ENCODE assay signal across 29 cellular contexts in the genomic region with DNA sequence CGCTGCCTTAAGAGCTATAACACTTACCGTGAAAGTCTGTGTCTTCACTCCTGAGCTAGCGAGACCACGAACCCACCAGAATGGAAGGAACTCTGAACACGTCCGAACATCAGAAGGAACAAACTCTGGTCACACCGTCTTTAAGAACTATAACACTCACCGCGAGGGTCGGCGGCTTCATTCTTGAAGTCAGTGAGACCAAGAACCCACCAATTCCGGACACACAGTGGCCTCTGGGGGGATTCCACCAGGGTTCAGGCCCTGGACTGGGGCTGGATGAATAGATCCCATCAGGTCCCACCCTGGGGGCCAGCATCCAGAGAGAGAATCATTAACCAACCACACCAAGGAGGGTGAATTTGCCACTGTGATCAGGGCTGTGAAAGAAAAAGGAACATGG. TPM values are rescaled to one million over a fixed set of nuclear protein-coding genes. Genes with fewer than 3 reads are reported as not detected.
DNase-seq lines count a peak whose midpoint lies in the region; ATAC-seq and TF ChIP-seq lines count a peak whose summit lies in the region.
"Had no signal": no experiment of that assay in that cellular context is flagged by ENCODE, and none has a peak within 500 bp of the region (broad histone marks: within the 10 kb centered on the region; RNA-seq: fewer than 3 reads in every experiment).

No MANE protein-coding gene starts in this region.

- peaks cover 35% of the 10 kb centered on the region for H3K4me1 Mint-ChIP-seq in activated T-cell treated with anti-CD3 and anti-CD28 coated beads, Interleukin-2, amount 50 U/mL, for 24 hours (ENCODE audit: low read depth)
- H3K4me1 Mint-ChIP-seq in activated T-cell treated with anti-CD3 and anti-CD28 coated beads, Interleukin-2, amount 50 U/mL, for 4 hours (ENCODE audit: low read depth): peaks cover 37% of the 10 kb centered on the region
- peaks cover 53% of the 10 kb centered on the region for H3K4me1 Mint-ChIP-seq in activated CD4-positive, alpha-beta memory T cell treated with anti-CD3 and anti-CD28 coated beads, Interleukin-2, amount 10 ng/mL, durations not matched to agents 7 days and 5 days
- H3K4me1 Mint-ChIP-seq in memory B cell: peaks cover 17% of the 10 kb centered on the region
- H3K4me1 Mint-ChIP-seq in stimulated activated naive CD8-positive, alpha-beta T cell treated with anti-CD3 and anti-CD28 coated beads, Interleukin-15, amount 100 ng/mL, for 72 hours: peaks cover 56% of the 10 kb centered on the region

- ATAC-seq in activated T-cell treated with anti-CD3 and anti-CD28 coated beads, Interleukin-2, amount 50 U/mL, for 4 hours: no peak
- no peak for ATAC-seq in memory B cell (ENCODE audit: low read depth)
- ATAC-seq in stimulated activated naive CD8-positive, alpha-beta T cell treated with anti-CD3 and anti-CD28 coated beads, Interleukin-15, amount 100 ng/mL, for 72 hours: no peak
- ATAC-seq in HG03139 (IDR thresholded peaks at IDR 0.05; ENCODE audit: unreplicated experiment): no peak
- no peak for ATAC-seq in HG02798 (IDR thresholded peaks at IDR 0.05; ENCODE audit: poor library complexity, unreplicated experiment)
- ATAC-seq: GM12878, PC-3, WTC11 had no signal

- CTCF ChIA-PET in activated CD4-positive, alpha-beta memory T cell treated with anti-CD3 and anti-CD28 coated beads, Interleukin-2, amount 10 ng/mL, durations not matched to agents 7 days and 5 days (lab: Charles Lee): interaction anchor here (1.0 kb wide), 2 partner anchors 19 to 48 kb away, joined by 3 to 6 read pairs; no protein-coding TSS in a partner anchor

- H3K4me3 Mint-ChIP-seq in activated T-cell treated with anti-CD3 and anti-CD28 coated beads, Interleukin-2, amount 50 U/mL, for 24 hours: no peak overlapping the region
- H3K4me3 Mint-ChIP-seq in activated T-cell treated with anti-CD3 and anti-CD28 coated beads, Interleukin-2, amount 50 U/mL, for 4 hours: no peak overlapping the region
- no peak overlapping the region for H3K4me3 Mint-ChIP-seq in activated CD4-positive, alpha-beta memory T cell treated with anti-CD3 and anti-CD28 coated beads, Interleukin-2, amount 10 ng/mL, durations not matched to agents 7 days and 5 days
- peak overlapping the region; percentile 43 for H3K4me3 Mint-ChIP-seq in memory B cell
- peak overlapping the region; percentile 54 to 59 for H3K4me3 Mint-ChIP-seq in stimulated activated naive CD8-positive, alpha-beta T cell treated with anti-CD3 and anti-CD28 coated beads, Interleukin-15, amount 100 ng/mL, for 72 hours
- H3K4me3 Mint-ChIP-seq: nephron progenitor cell, WTC11 had no signal

- no peaks in the 10 kb centered on the region for H3K9me3 ChIP-seq in thyroid gland

- no peak for TF ChIP-seq CTCF in thyroid gland (IDR thresholded peaks at IDR 0.05)

- DNase-seq in activated T-cell treated with anti-CD3 and anti-CD28 coated beads, Interleukin-2, amount 50 U/mL, for 24 hours: no peak
- no peak for DNase-seq in activated T-cell treated with anti-CD3 and anti-CD28 coated beads, Interleukin-2, amount 50 U/mL, for 4 hours
- DNase-seq in activated CD4-positive, alpha-beta memory T cell treated with anti-CD3 and anti-CD28 coated beads, Interleukin-2, amount 10 ng/mL, durations not matched to agents 7 days and 5 days: no peak
- DNase-seq in memory B cell (ENCODE audit: low spot score in 2 of 2) (no peak), thyroid gland (no peak)
- no peak for DNase-seq in stimulated activated naive CD8-positive, alpha-beta T cell treated with anti-CD3 and anti-CD28 coated beads, Interleukin-15, amount 100 ng/mL, for 72 hours
- DNase-seq: ACHN; brain microvascular endothelial cell; C1 segment of cervical spinal cord; DMS153; hypothalamus; kidney; NCI-H1417; NCI-H2171 treated with DMSO at 0.1 percent for 48 hours; NCI-H82; nephron progenitor cell; PC-3; stimulated activated CD4-positive, alpha-beta T cell treated with anti-CD3 and anti-CD28 coated beads, Interleukin-2, amount 100 ng/mL, for 24 hours had no signal

- H3K36me3 Mint-ChIP-seq in activated T-cell treated with anti-CD3 and anti-CD28 coated beads, Interleukin-2, amount 50 U/mL, for 24 hours (ENCODE audit: low read depth): no peaks in the 10 kb centered on the region
- no peaks in the 10 kb centered on the region for H3K36me3 Mint-ChIP-seq in activated T-cell treated with anti-CD3 and anti-CD28 coated beads, Interleukin-2, amount 50 U/mL, for 4 hours (ENCODE audit: insufficient read depth)
- H3K36me3 Mint-ChIP-seq in activated CD4-positive, alpha-beta memory T cell treated with anti-CD3 and anti-CD28 coated beads, Interleukin-2, amount 10 ng/mL, durations not matched to agents 7 days and 5 days (ENCODE audit: low read depth): peaks cover 18% of the 10 kb centered on the region
- H3K36me3 Mint-ChIP-seq in memory B cell: no peaks in the 10 kb centered on the region
- H3K36me3 Mint-ChIP-seq: WTC11 had no signal

- intact Hi-C loops in thyroid gland (cut with DNase I): no loop called here

- H3K36me3 ChIP-seq in thyroid gland: no peaks in the 10 kb centered on the region
- H3K36me3 ChIP-seq: brain microvascular endothelial cell had no signal

- no peaks in the 10 kb centered on the region for H3K9me3 Mint-ChIP-seq in activated T-cell treated with anti-CD3 and anti-CD28 coated beads, Interleukin-2, amount 50 U/mL, for 24 hours
- no peaks in the 10 kb centered on the region for H3K9me3 Mint-ChIP-seq in activated T-cell treated with anti-CD3 and anti-CD28 coated beads, Interleukin-2, amount 50 U/mL, for 4 hours
- H3K9me3 Mint-ChIP-seq in activated CD4-positive, alpha-beta memory T cell treated with anti-CD3 and anti-CD28 coated beads, Interleukin-2, amount 10 ng/mL, durations not matched to agents 7 days and 5 days: peaks cover 9% of the 10 kb centered on the region
- H3K9me3 Mint-ChIP-seq in memory B cell: no peaks in the 10 kb centered on the region
- peaks cover 0 to 7% of the 10 kb centered on the region in 2 donors for H3K9me3 Mint-ChIP-seq in stimulated activated naive CD8-positive, alpha-beta T cell treated with anti-CD3 and anti-CD28 coated beads, Interleukin-15, amount 100 ng/mL, for 72 hours
- H3K9me3 Mint-ChIP-seq: WTC11 had no signal

- whole genome bisulfite sequencing in thyroid gland, 2 donors: 95 to 97% methylated on average over 12 of the region's 12 CpGs

- no peaks in the 10 kb centered on the region for H3K27me3 Mint-ChIP-seq in activated T-cell treated with anti-CD3 and anti-CD28 coated beads, Interleukin-2, amount 50 U/mL, for 24 hours
- H3K27me3 Mint-ChIP-seq in activated T-cell treated with anti-CD3 and anti-CD28 coated beads, Interleukin-2, amount 50 U/mL, for 4 hours (ENCODE audit: low read depth): no peaks in the 10 kb centered on the region
- no peaks in the 10 kb centered on the region for H3K27me3 Mint-ChIP-seq in activated CD4-positive, alpha-beta memory T cell treated with anti-CD3 and anti-CD28 coated beads, Interleukin-2, amount 10 ng/mL, durations not matched to agents 7 days and 5 days
- no peaks in the 10 kb centered on the region for H3K27me3 Mint-ChIP-seq in memory B cell
- no peaks in the 10 kb centered on the region for H3K27me3 Mint-ChIP-seq in stimulated activated naive CD8-positive, alpha-beta T cell treated with anti-CD3 and anti-CD28 coated beads, Interleukin-15, amount 100 ng/mL, for 72 hours

- POLR2A ChIA-PET in activated CD4-positive, alpha-beta memory T cell treated with anti-CD3 and anti-CD28 coated beads, Interleukin-2, amount 10 ng/mL, durations not matched to agents 7 days and 5 days (lab: Charles Lee): interaction anchor here (1.3 to 1.6 kb wide), 2 partner anchors 18 to 35 kb away, joined by 3 to 5 read pairs; no protein-coding TSS in a partner anchor

- no peak overlapping the region for H3K4me3 ChIP-seq in thyroid gland (replicated peaks in 1 of 3)
- H3K4me3 ChIP-seq: coronary artery, GM12878 had no signal

- H3K27ac Mint-ChIP-seq in activated T-cell treated with anti-CD3 and anti-CD28 coated beads, Interleukin-2, amount 50 U/mL, for 24 hours: peak overlapping the region; percentile 75
- peak overlapping the region; percentile 99 for H3K27ac Mint-ChIP-seq in activated CD4-positive, alpha-beta memory T cell treated with anti-CD3 and anti-CD28 coated beads, Interleukin-2, amount 10 ng/mL, durations not matched to agents 7 days and 5 days
- H3K27ac Mint-ChIP-seq in memory B cell: peak overlapping the region; percentile 41
- peak overlapping the region; percentile 81 to 94 for H3K27ac Mint-ChIP-seq in stimulated activated naive CD8-positive, alpha-beta T cell treated with anti-CD3 and anti-CD28 coated beads, Interleukin-15, amount 100 ng/mL, for 72 hours
- H3K27ac Mint-ChIP-seq: nephron progenitor cell, WTC11 had no signal

- TF ChIP-seq POLR2A in thyroid gland (IDR thresholded peaks at IDR 0.05): no peak

- H3K27ac ChIP-seq in thyroid gland: no peak overlapping the region
- H3K27ac ChIP-seq: brain microvascular endothelial cell, coronary artery had no signal

- H3K4me1 ChIP-seq in thyroid gland: no peaks in the 10 kb centered on the region

- no peaks in the 10 kb centered on the region for H3K27me3 ChIP-seq in thyroid gland
- H3K27me3 ChIP-seq: brain microvascular endothelial cell had no signal

RNA-seq across cellular contexts. Expression of a gene that starts 55.8 kb away (rescaled TPM):
- under 1 TPM in 1 of 3 donors, not detected in 2; 0.05 TPM for total RNA-seq in activated T-cell treated with anti-CD3 and anti-CD28 coated beads, Interleukin-2, amount 50 U/mL, for 4 hours
- total RNA-seq in activated CD4-positive, alpha-beta memory T cell treated with anti-CD3 and anti-CD28 coated beads, Interleukin-2, amount 10 ng/mL, durations not matched to agents 7 days and 5 days: 1 to 10 TPM; 1.1 TPM
- total RNA-seq in thyroid gland: under 1 TPM in 1 of 4 donors, not detected in 3; 0.27 TPM
- total RNA-seq: endothelial cell of umbilical vein, fibroblast of villous mesenchyme, LHCN-M2, lung microvascular endothelial cell, posterior vena cava, skeletal muscle tissue had no signal

Comparison
In these comparisons a context has a peak if more than half of its experiments do, and no peak if none do; other contexts are left out.
1. H3K27ac Mint-ChIP-seq: peak in every context shown above with its lines; median percentile 99 in activated CD4-positive, alpha-beta memory T cell treated with anti-CD3 and anti-CD28 coated beads, Interleukin-2, amount 10 ng/mL, durations not matched to agents 7 days and 5 days; 88 in stimulated activated naive CD8-positive, alpha-beta T cell treated with anti-CD3 and anti-CD28 coated beads, Interleukin-15, amount 100 ng/mL, for 72 hours; 75 in activated T-cell treated with anti-CD3 and anti-CD28 coated beads, Interleukin-2, amount 50 U/mL, for 24 hours; 41 in memory B cell.
2. H3K4me3 Mint-ChIP-seq: peak in memory B cell (single experiment) and stimulated activated naive CD8-positive, alpha-beta T cell treated with anti-CD3 and anti-CD28 coated beads, Interleukin-15, amount 100 ng/mL, for 72 hours (2 of 2); none in activated T-cell treated with anti-CD3 and anti-CD28 coated beads, Interleukin-2, amount 50 U/mL, for 24 hours (single experiment), activated T-cell treated with anti-CD3 and anti-CD28 coated beads, Interleukin-2, amount 50 U/mL, for 4 hours (single experiment) and activated CD4-positive, alpha-beta memory T cell treated with anti-CD3 and anti-CD28 coated beads, Interleukin-2, amount 10 ng/mL, durations not matched to agents 7 days and 5 days (single experiment).